ENCODE assay signal across 16 cellular contexts in genomic region chr12:113236539-113237354, GRCh38. TPM values are rescaled to one million over a fixed set of nuclear protein-coding genes. Genes with fewer than 3 reads are reported as not detected.
A peak's percentile ranks its signal among the peaks of the same experiment; 100 is the strongest.
DNase-seq lines count a peak whose midpoint lies in the region; TF ChIP-seq lines count a peak whose summit lies in the region.
"Had no signal": no experiment of that assay in that cellular context is flagged by ENCODE, and none has a peak within 500 bp of the region (broad histone marks: within the 10 kb centered on the region; RNA-seq: fewer than 3 reads in every experiment).

No MANE protein-coding gene starts in this region.

- no peak overlapping the region for H2AFZ ChIP-seq in mesenchymal stem cell (ENCODE audit: low read depth, low read length)

- 72 to 77% methylated on average over 5 of the region's 5 CpGs for WGBS in esophagus, 2 donors
- WGBS in mesenchymal stem cell, result 96% methylated on average over 4 of the region's 5 CpGs
- 74 to 75% methylated on average over 5 of the region's 5 CpGs for WGBS in thyroid gland, 2 donors

- H2BK15ac ChIP-seq in mesenchymal stem cell (ENCODE audit: low read depth, poor library complexity, severe bottlenecking), result no peak overlapping the region

- H3K4me3 ChIP-seq in esophagus (ENCODE audit: low read depth in 1 of 2, low read length in 2 of 2) (no peak overlapping the region), mesenchymal stem cell (ENCODE audit: insufficient read depth in 1 of 2, low read depth in 1 of 2, low read length in 2 of 2) (no peak overlapping the region), thyroid gland (replicated peaks in 1 of 3) (no peak overlapping the region), SJCRH30 (no peak overlapping the region)

- no peak overlapping the region for H3K4ac ChIP-seq in mesenchymal stem cell (ENCODE audit: low read depth in 1 of 2, low read length in 2 of 2)

- H3K27ac ChIP-seq in esophagus (ENCODE audit: low read depth in 2 of 2, low read length in 1 of 2) (peak overlapping the region; percentile 30 to 85), mesenchymal stem cell (ENCODE audit: low read length, poor library complexity, severe bottlenecking) (no peak overlapping the region), thyroid gland (peak overlapping the region; percentile 94 to 98 (median 96)), SJCRH30 (no peak overlapping the region)

- no peak overlapping the region for H3K23ac ChIP-seq in mesenchymal stem cell (ENCODE audit: low read length in 2 of 2)

- H3K36me3 Mint-ChIP-seq in activated T-helper 1 cell treated with anti-CD3 and anti-CD28 coated beads, Interleukin-12 subunit alpha, Interleukin-12 subunit beta, Interleukin-2, Interleukin-4 antibody, amounts not matched to agents 30 ng/mL and 10 ng/mL and 1 ng/mL, durations not matched to agents 14 hours and 24 hours and 36 hours (ENCODE audit: low read depth), result peaks cover 41% of the 10 kb centered on the region

- no peak overlapping the region for H3K18ac ChIP-seq in mesenchymal stem cell (ENCODE audit: low read depth in 1 of 2, low read length in 2 of 2)

- peaks cover 33% of the 10 kb centered on the region for H3K4me1 Mint-ChIP-seq in activated T-helper 1 cell treated with anti-CD3 and anti-CD28 coated beads, Interleukin-12 subunit alpha, Interleukin-12 subunit beta, Interleukin-2, Interleukin-4 antibody, amounts not matched to agents 30 ng/mL and 10 ng/mL and 1 ng/mL, durations not matched to agents 14 hours and 24 hours and 36 hours (ENCODE audit: low read depth)

- H2BK120ac ChIP-seq in mesenchymal stem cell (ENCODE audit: low read depth, low read length), result no peak overlapping the region

- TF ChIP-seq CTCF in thyroid gland (IDR thresholded peaks at IDR 0.05), result no peak

- no peak for TF ChIP-seq POLR2A in thyroid gland (IDR thresholded peaks at IDR 0.05)

- H2BK5ac ChIP-seq in mesenchymal stem cell (ENCODE audit: low read depth, low read length, poor library complexity, severe bottlenecking), result no peak overlapping the region

- H3K4me2 ChIP-seq in mesenchymal stem cell (ENCODE audit: low read length, poor library complexity, severe bottlenecking), result no peak overlapping the region

- H3K36me3 ChIP-seq in esophagus (ENCODE audit: control insufficient read depth in 2 of 2, insufficient read depth in 2 of 2, low read length in 1 of 2) (peaks cover 6 to 24% of the 10 kb centered on the region in 2 donors), mesenchymal stem cell (ENCODE audit: control insufficient read depth in 1 of 2, insufficient read depth in 2 of 2, low read depth in 1 of 2, low read length in 2 of 2) (peaks cover 16 to 43% of the 10 kb centered on the region in 2 experiments), thyroid gland (peaks cover 2 to 7% of the 10 kb centered on the region in 2 donors), SJCRH30 (peaks cover 4% of the 10 kb centered on the region)

- intact Hi-C loops in thyroid gland (cut with DNase I), result no loop called here
- intact Hi-C loops in activated T-helper 1 cell treated with anti-CD3 and anti-CD28 coated beads, Interleukin-12 subunit alpha, Interleukin-12 subunit beta, Interleukin-2, Interleukin-4 antibody, amounts not matched to agents 30 ng/mL and 10 ng/mL and 1 ng/mL, durations not matched to agents 14 hours and 24 hours and 36 hours (cut with micrococcal nuclease), result no loop called here

- H3K4me1 ChIP-seq in esophagus (ENCODE audit: control insufficient read depth in 2 of 2, insufficient read depth in 2 of 2, low read length in 1 of 2) (peaks cover 7 to 12% of the 10 kb centered on the region in 2 donors), mesenchymal stem cell (ENCODE audit: control insufficient read depth, insufficient read depth, low read depth, low read length) (peaks cover 53% of the 10 kb centered on the region), thyroid gland (peaks cover 96 to 99% of the 10 kb centered on the region in 2 donors), SJCRH30 (peaks cover 49% of the 10 kb centered on the region)

- no peak overlapping the region for H4K8ac ChIP-seq in mesenchymal stem cell (ENCODE audit: low read length)

- H3K4me3 Mint-ChIP-seq in activated T-helper 1 cell treated with anti-CD3 and anti-CD28 coated beads, Interleukin-12 subunit alpha, Interleukin-12 subunit beta, Interleukin-2, Interleukin-4 antibody, amounts not matched to agents 30 ng/mL and 10 ng/mL and 1 ng/mL, durations not matched to agents 14 hours and 24 hours and 36 hours, result no peak overlapping the region
- H3K4me3 Mint-ChIP-seq: activated CD4-positive, alpha-beta memory T cell treated with anti-CD3 and anti-CD28 coated beads, Interleukin-2, amount 10 ng/mL, durations not matched to agents 7 days and 5 days; mesothelial cell of epicardium; stimulated activated naive CD8-positive, alpha-beta T cell treated with anti-CD3 and anti-CD28 coated beads, Interleukin-15, Interleukin-2, amounts not matched to agents 100 ng/mL and 50 ng/mL, for 24 hours had no signal

- H3K27me3 Mint-ChIP-seq in activated T-helper 1 cell treated with anti-CD3 and anti-CD28 coated beads, Interleukin-12 subunit alpha, Interleukin-12 subunit beta, Interleukin-2, Interleukin-4 antibody, amounts not matched to agents 30 ng/mL and 10 ng/mL and 1 ng/mL, durations not matched to agents 14 hours and 24 hours and 36 hours (ENCODE audit: insufficient read depth), result no peaks in the 10 kb centered on the region
- H3K27me3 Mint-ChIP-seq: activated CD4-positive, alpha-beta memory T cell treated with anti-CD3 and anti-CD28 coated beads, Interleukin-2, amount 10 ng/mL, durations not matched to agents 7 days and 5 days; progenitor cell of endocrine pancreas; stimulated activated naive CD8-positive, alpha-beta T cell treated with anti-CD3 and anti-CD28 coated beads, Interleukin-15, Interleukin-2, amounts not matched to agents 100 ng/mL and 50 ng/mL, for 24 hours had no signal

- H3K27me3 ChIP-seq in esophagus (ENCODE audit: control insufficient read depth in 1 of 2, insufficient read depth in 2 of 2, low read length in 2 of 2) (no peaks in the 10 kb centered on the region), mesenchymal stem cell (ENCODE audit: control insufficient read depth in 1 of 2, insufficient read depth in 1 of 2, low read length in 2 of 2) (no peaks in the 10 kb centered on the region), thyroid gland (no peaks in the 10 kb centered on the region), SJCRH30 (no peaks in the 10 kb centered on the region)

- DNase-seq in MV-4-11 (lab: John Stamatoyannopoulos, UW), result peak; percentile 28
- no peak for DNase-seq in mesenchymal stem cell
- peak in 1 of 2 donors; percentile 2 for DNase-seq in thyroid gland
- DNase-seq in DMS153 (lab: John Stamatoyannopoulos, UW), result no peak
- DNase-seq in iPS-NIHi7 (ENCODE audit: extremely low spot score), result no peak
- DNase-seq in SJCRH30, result no peak
- no peak for DNase-seq in activated T-helper 1 cell treated with anti-CD3 and anti-CD28 coated beads, Interleukin-12 subunit alpha, Interleukin-12 subunit beta, Interleukin-2, Interleukin-4 antibody, amounts not matched to agents 30 ng/mL and 10 ng/mL and 1 ng/mL, durations not matched to agents 14 hours and 24 hours and 36 hours (ENCODE audit: low spot score)
- DNase-seq: activated CD4-positive, alpha-beta memory T cell treated with anti-CD3 and anti-CD28 coated beads, Interleukin-2, amount 10 ng/mL, durations not matched to agents 7 days and 5 days; cerebellar nuclear complex; NCI-H1105 treated with DMSO at 0.1 percent for 48 hours; NCI-H446 treated with DMSO at 0.1 percent for 48 hours had no signal

- peaks cover 6% of the 10 kb centered on the region for H3K79me1 ChIP-seq in mesenchymal stem cell (replicated peaks; ENCODE audit: low read length, poor library complexity, severe bottlenecking)

- no peak overlapping the region for H4K91ac ChIP-seq in mesenchymal stem cell (ENCODE audit: low read length)

- H3K9me3 ChIP-seq in esophagus (ENCODE audit: control insufficient read depth in 2 of 2, insufficient read depth in 1 of 2, low read depth in 1 of 2, low read length in 1 of 2) (no peaks in the 10 kb centered on the region), mesenchymal stem cell (ENCODE audit: control insufficient read depth, low read length) (no peaks in the 10 kb centered on the region), thyroid gland (no peaks in the 10 kb centered on the region), SJCRH30 (replicated peaks) (no peaks in the 10 kb centered on the region)

- H2BK12ac ChIP-seq in mesenchymal stem cell (ENCODE audit: low read length in 2 of 2), result no peak overlapping the region

- H2AK5ac ChIP-seq in mesenchymal stem cell (ENCODE audit: low read length, severe bottlenecking), result peak overlapping the region; percentile 65

- H3K27ac Mint-ChIP-seq in activated T-helper 1 cell treated with anti-CD3 and anti-CD28 coated beads, Interleukin-12 subunit alpha, Interleukin-12 subunit beta, Interleukin-2, Interleukin-4 antibody, amounts not matched to agents 30 ng/mL and 10 ng/mL and 1 ng/mL, durations not matched to agents 14 hours and 24 hours and 36 hours, result no peak overlapping the region
- H3K27ac Mint-ChIP-seq: activated CD4-positive, alpha-beta memory T cell treated with anti-CD3 and anti-CD28 coated beads, Interleukin-2, amount 10 ng/mL, durations not matched to agents 7 days and 5 days; mesothelial cell of epicardium; stimulated activated naive CD8-positive, alpha-beta T cell treated with anti-CD3 and anti-CD28 coated beads, Interleukin-15, Interleukin-2, amounts not matched to agents 100 ng/mL and 50 ng/mL, for 24 hours had no signal

- H3K9me3 Mint-ChIP-seq in activated T-helper 1 cell treated with anti-CD3 and anti-CD28 coated beads, Interleukin-12 subunit alpha, Interleukin-12 subunit beta, Interleukin-2, Interleukin-4 antibody, amounts not matched to agents 30 ng/mL and 10 ng/mL and 1 ng/mL, durations not matched to agents 14 hours and 24 hours and 36 hours, result no peaks in the 10 kb centered on the region
- H3K9me3 Mint-ChIP-seq: activated CD4-positive, alpha-beta memory T cell treated with anti-CD3 and anti-CD28 coated beads, Interleukin-2, amount 10 ng/mL, durations not matched to agents 7 days and 5 days; activated naive CD4-positive, alpha-beta T cell treated with anti-CD3 and anti-CD28 coated beads, Interleukin-2, amount 50 U/mL, for 72 hours; mesothelial cell of epicardium; stimulated activated naive CD8-positive, alpha-beta T cell treated with anti-CD3 and anti-CD28 coated beads, Interleukin-15, Interleukin-2, amounts not matched to agents 100 ng/mL and 50 ng/mL, for 24 hours had no signal

- H3K14ac ChIP-seq in mesenchymal stem cell (ENCODE audit: low read length in 2 of 2), result no peak overlapping the region

- no peak overlapping the region for H3K9ac ChIP-seq in mesenchymal stem cell (ENCODE audit: low read length)

RNA-seq across cellular contexts. Expression of gene TPCN1, which starts 15.5 kb away (rescaled TPM):
- polyA plus RNA-seq in esophagus, result 10 to 100 TPM; 30.9 to 57.6 TPM
- 57.5 TPM for polyA plus RNA-seq in mesenchymal stem cell (2013, experiment 1 of 2)
- 58.5 TPM for polyA plus RNA-seq in mesenchymal stem cell (2013, experiment 2 of 2)
- total RNA-seq in thyroid gland, result 100 to 1,000 TPM in 2 of 4 donors, 10 to 100 TPM in 2; 58.3 to 135 (median 109) TPM
- 14.3 and 18.4 TPM in 2 replicates for total RNA-seq in SJCRH30 (2014; rRNA removed; shearing (Covaris generic))
- total RNA-seq in activated T-helper 1 cell treated with anti-CD3 and anti-CD28 coated beads, Interleukin-12 subunit alpha, Interleukin-12 subunit beta, Interleukin-2, Interleukin-4 antibody, amounts not matched to agents 30 ng/mL and 10 ng/mL and 1 ng/mL, durations not matched to agents 14 hours and 24 hours and 36 hours, result 31.4 and 35.4 TPM in 2 replicates

RNA-seq across cellular contexts. Expression of gene RITA1, which starts 51.2 kb away (rescaled TPM):
- polyA plus RNA-seq in esophagus, result 10 to 100 TPM in 1 of 2 donors, 1 to 10 TPM in 1; 6.8 to 14.6 TPM
- 15.4 TPM for polyA plus RNA-seq in mesenchymal stem cell (2013, experiment 1 of 2)
- polyA plus RNA-seq in mesenchymal stem cell (2013, experiment 2 of 2), result 14.6 TPM
- total RNA-seq in thyroid gland, result 10 to 100 TPM; 26.6 to 39.6 (median 32.8) TPM
- 20.2 and 22.0 TPM in 2 replicates for total RNA-seq in SJCRH30 (2014; rRNA removed; shearing (Covaris generic))
- total RNA-seq in activated T-helper 1 cell treated with anti-CD3 and anti-CD28 coated beads, Interleukin-12 subunit alpha, Interleukin-12 subunit beta, Interleukin-2, Interleukin-4 antibody, amounts not matched to agents 30 ng/mL and 10 ng/mL and 1 ng/mL, durations not matched to agents 14 hours and 24 hours and 36 hours, result 27.1 and 31.4 TPM in 2 replicates

RNA-seq across cellular contexts. Expression of gene DDX54, which starts 51.5 kb away (rescaled TPM):
- polyA plus RNA-seq in esophagus, result 10 to 100 TPM; 34.3 to 49.1 TPM
- 34.2 TPM for polyA plus RNA-seq in mesenchymal stem cell (2013, experiment 1 of 2)
- polyA plus RNA-seq in mesenchymal stem cell (2013, experiment 2 of 2), result 36.4 TPM
- total RNA-seq in thyroid gland, result 10 to 100 TPM; 59.9 to 79.3 (median 68.8) TPM
- total RNA-seq in SJCRH30 (2014; rRNA removed; shearing (Covaris generic)), result 43.7 and 47.6 TPM in 2 replicates
- total RNA-seq in activated T-helper 1 cell treated with anti-CD3 and anti-CD28 coated beads, Interleukin-12 subunit alpha, Interleukin-12 subunit beta, Interleukin-2, Interleukin-4 antibody, amounts not matched to agents 30 ng/mL and 10 ng/mL and 1 ng/mL, durations not matched to agents 14 hours and 24 hours and 36 hours, result 121 and 133 TPM in 2 replicates

Comparison
In these comparisons a context has a peak if more than half of its experiments do, and no peak if none do; other contexts are left out.
1. H3K27ac ChIP-seq: peak in esophagus (2 of 2) and thyroid gland (3 of 3); none in mesenchymal stem cell (single experiment) and SJCRH30 (single experiment).